ENCODE assay signal across 2 cellular contexts in the genomic region with DNA sequence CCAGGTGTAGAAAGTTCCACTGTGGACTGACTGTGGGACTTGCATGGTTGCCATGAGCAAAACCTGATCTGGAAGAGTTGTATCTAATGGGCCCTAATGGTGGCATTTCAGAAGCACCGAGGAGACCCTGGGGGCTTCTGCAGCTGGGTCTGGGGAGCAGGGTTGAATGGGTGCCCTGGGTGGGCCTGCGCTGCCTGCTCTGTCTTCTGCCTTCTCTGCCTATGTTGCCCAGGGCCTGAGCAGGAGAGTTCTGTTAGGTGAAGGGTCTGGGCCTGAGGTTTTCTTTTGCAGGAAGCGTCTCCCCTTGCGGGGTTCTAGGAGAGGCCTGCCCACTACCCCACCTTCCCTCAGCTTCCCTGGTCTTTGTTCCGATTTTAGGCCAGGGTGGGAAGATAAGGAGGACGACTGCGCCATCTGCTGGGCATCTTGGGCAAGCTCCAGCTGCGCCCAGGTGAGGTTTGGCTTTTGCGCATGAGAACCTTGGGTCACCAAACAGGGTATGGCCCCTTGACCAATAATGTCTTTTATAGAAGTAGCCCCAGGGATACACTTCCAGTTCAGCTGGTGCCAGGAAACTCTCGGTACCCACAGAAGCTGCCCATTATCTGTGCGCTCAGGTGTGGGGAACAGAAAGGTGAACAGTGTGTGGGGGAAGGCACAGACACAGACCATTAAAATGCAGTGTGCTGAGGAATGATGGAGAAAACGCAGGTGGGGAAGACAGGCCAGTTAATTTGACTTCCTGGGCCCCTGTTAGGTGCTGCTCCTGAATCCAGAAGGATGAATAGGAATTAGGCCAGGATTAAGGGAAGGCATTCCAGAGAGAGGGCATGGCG.
TF ChIP-seq lines count a peak whose summit lies in the region.

No MANE protein-coding gene starts in this region.

TF ChIP-seq in A549, 52 proteins besides CTCF, POLR2A, EP300 and RAD21:
- TF ChIP-seq HDAC2 (IDR thresholded peaks at IDR 0.05) (no peak), BHLHE40 (IDR thresholded peaks at IDR 0.05; ENCODE audit: low read depth, low read length) (no peak), SMC3 (IDR thresholded peaks at IDR 0.05) (peak; percentile 89), RCOR1 (IDR thresholded peaks at IDR 0.05; ENCODE audit: low read depth, low read length) (no peak), HOXB13 (CRISPR knock-in tag; IDR thresholded peaks at IDR 0.05; ENCODE audit: low read depth) (no peak)

TF ChIP-seq in endothelial cell of umbilical vein, 7 proteins besides CTCF, POLR2A, EP300 and RAD21:
- no peak for TF ChIP-seq MYC (IDR thresholded peaks at IDR 0.05; ENCODE audit: low read depth, low read length)
- TF ChIP-seq EZH2 (IDR thresholded peaks at IDR 0.05; ENCODE audit: borderline replicate concordance, low read depth, low read length, severe bottlenecking), result no peak
- TF ChIP-seq, protein P1, sequence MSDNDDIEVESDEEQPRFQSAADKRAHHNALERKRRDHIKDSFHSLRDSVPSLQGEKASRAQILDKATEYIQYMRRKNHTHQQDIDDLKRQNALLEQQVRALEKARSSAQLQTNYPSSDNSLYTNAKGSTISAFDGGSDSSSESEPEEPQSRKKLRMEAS (IDR thresholded peaks at IDR 0.05; ENCODE audit: insufficient read depth, insufficient read length), result no peak
- TF ChIP-seq JUN (IDR thresholded peaks at IDR 0.05; ENCODE audit: borderline replicate concordance, insufficient read depth, insufficient read length, low read depth), result no peak
- no peak for TF ChIP-seq FOS (IDR thresholded peaks at IDR 0.05; ENCODE audit: borderline replicate concordance, insufficient read depth, low read length)
- TF ChIP-seq GATA2 (IDR thresholded peaks at IDR 0.05; ENCODE audit: insufficient read depth, insufficient read length, low read depth, low read length), result no peak
- TF ChIP-seq POLR2AphosphoS5 (IDR thresholded peaks at IDR 0.05; ENCODE audit: insufficient read depth, low read depth, low read length), result no peak
